Comparison of ENCODE assay signal across 1 cellular context in the genomic region with DNA sequence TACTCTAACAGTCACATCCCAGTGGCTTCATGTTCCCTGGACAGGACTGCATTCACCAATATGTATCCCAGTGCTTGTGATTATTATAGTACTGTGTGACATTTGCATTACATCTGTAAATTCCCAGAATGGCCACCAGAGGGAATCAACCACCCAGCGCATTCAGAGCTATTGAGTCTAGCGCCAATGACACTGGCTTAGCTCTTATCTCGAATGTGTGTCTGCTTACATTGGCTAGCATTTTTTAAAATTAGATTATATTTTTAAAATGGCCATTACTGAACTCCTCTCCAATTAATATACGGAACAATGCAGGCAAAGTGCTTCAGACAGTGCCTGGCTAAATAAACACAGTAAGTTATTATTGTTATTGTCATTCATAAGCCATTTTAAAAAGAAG.
A peak's percentile ranks its signal among the peaks of the same experiment; 100 is the strongest.
TF ChIP-seq lines count a peak whose summit lies in the region.

No MANE protein-coding gene starts in this region.

TF ChIP-seq in H1, 55 proteins besides CTCF, POLR2A, EP300 and RAD21:
- TF ChIP-seq TEAD4 (IDR thresholded peaks at IDR 0.05; ENCODE audit: low read depth, low read length) (peak; percentile 44; the same call in 1 of the 2 replicates), SAP30 (IDR thresholded peaks at IDR 0.05; ENCODE audit: insufficient read depth, insufficient replicate concordance, low read length) (no peak), GABPA (IDR thresholded peaks at IDR 0.05; ENCODE audit: borderline replicate concordance, insufficient read depth, low read length) (no peak), HDAC2 (IDR thresholded peaks at IDR 0.05; ENCODE audit: borderline replicate concordance in 1 of 2, low read depth in 2 of 2, low read length in 2 of 2) (0 out of 4 replicates have a peak, but pooled peaks of 1 of the 2 experiments have one; percentile 27)
